1 cellular context compared by ENCODE assay signal in genomic region chr3:45333549-45333948, GRCh38.
TF ChIP-seq lines count a peak whose summit lies in the region.

No MANE protein-coding gene starts in this region.

TF ChIP-seq in H1, 55 proteins besides CTCF, POLR2A, EP300 and RAD21:
- no peak for TF ChIP-seq CHD7 (IDR thresholded peaks at IDR 0.05; ENCODE audit: insufficient replicate concordance, low read length)
- no peak for TF ChIP-seq HDAC2 (IDR thresholded peaks at IDR 0.05; ENCODE audit: borderline replicate concordance in 1 of 2, low read depth in 2 of 2, low read length in 2 of 2)
- TF ChIP-seq RNF2 (IDR thresholded peaks at IDR 0.05; ENCODE audit: borderline replicate concordance, low read depth, low read length, missing control alignments, poor library complexity, severe bottlenecking), result no peak
- no peak for TF ChIP-seq POU5F1 (IDR thresholded peaks at IDR 0.05; ENCODE audit: low read depth, low read length)
- no peak for TF ChIP-seq CREB1 (IDR thresholded peaks at IDR 0.05)
- no peak for TF ChIP-seq ATF3 (IDR thresholded peaks at IDR 0.05; ENCODE audit: insufficient read depth, low read depth, low read length)
- no peak for TF ChIP-seq KDM1A (IDR thresholded peaks at IDR 0.05; ENCODE audit: borderline replicate concordance, low read length)
- TF ChIP-seq POLR2AphosphoS5 (IDR thresholded peaks at IDR 0.05; ENCODE audit: low read depth, low read length), result no peak
- no peak for TF ChIP-seq JUND (IDR thresholded peaks at IDR 0.05; ENCODE audit: low read length)
- TF ChIP-seq E2F6 (IDR thresholded peaks at IDR 0.05), result no peak
- TF ChIP-seq FOSL1 (IDR thresholded peaks at IDR 0.05; ENCODE audit: insufficient read depth, low read depth, low read length), result no peak
- TF ChIP-seq CTBP2 (IDR thresholded peaks at IDR 0.05; ENCODE audit: borderline replicate concordance, insufficient read depth, insufficient read length, low read length), result no peak
- TF ChIP-seq CHD1 (IDR thresholded peaks at IDR 0.05; ENCODE audit: low read depth, low read length), result no peak
- no peak for TF ChIP-seq BCL11A (IDR thresholded peaks at IDR 0.05; ENCODE audit: low read depth in 2 of 2, low read length in 2 of 2)
- TF ChIP-seq CBX8 (IDR thresholded peaks at IDR 0.05; ENCODE audit: borderline replicate concordance, low read depth, low read length), result no peak
- no peak for TF ChIP-seq ZNF274 (IDR thresholded peaks at IDR 0.05; ENCODE audit: borderline replicate concordance, extremely low read depth, low read length)
- no peak for TF ChIP-seq TEAD4 (IDR thresholded peaks at IDR 0.05; ENCODE audit: low read depth, low read length)
- no peak for TF ChIP-seq SIX5 (IDR thresholded peaks at IDR 0.05; ENCODE audit: low read depth, low read length)
